In genomic region chr6:75261299-75261698, GRCh38 we compare ENCODE assay signal across 34 cellular contexts. TPM values are rescaled to one million over a fixed set of nuclear protein-coding genes. Genes with fewer than 3 reads are reported as not detected.
"Had no signal": no experiment of that assay in that cellular context is flagged by ENCODE, and none has a peak within 500 bp of the region (broad histone marks: within the 10 kb centered on the region; RNA-seq: fewer than 3 reads in every experiment).

No MANE protein-coding gene starts in this region.

- DNase-seq: activated B cell treated with CpG ODN at 0.5 μM for 24 hours; activated CD4-positive, alpha-beta memory T cell treated with anti-CD3 and anti-CD28 coated beads for 36 hours; activated CD4-positive, alpha-beta T cell treated with anti-CD3 and anti-CD28 coated beads for 4 hours; activated CD4-positive, alpha-beta T cell treated with anti-CD3 and anti-CD28 coated beads, Interleukin-2, amount 10 ng/mL, durations not matched to agents 24 days and 14 days; activated CD4-positive, alpha-beta T cell treated with anti-CD3 and anti-CD28 coated beads, Interleukin-2, amount 50 U/mL, for 1 hour; activated CD4-positive, alpha-beta T cell treated with anti-CD3 and anti-CD28 coated beads, Interleukin-2, amount 50 U/mL, for 4 hours; activated CD4-positive, CD25-positive, alpha-beta regulatory T cell treated with anti-CD3 and anti-CD28 coated beads, Interleukin-2, amount 50 U/mL, for 72 hours; activated CD8-positive, alpha-beta memory T cell treated with anti-CD3 and anti-CD28 coated beads for 24 hours; activated CD8-positive, alpha-beta memory T cell treated with anti-CD3 and anti-CD28 coated beads, Interleukin-2, amount 10 ng/mL, durations not matched to agents 7 days and 5 days; activated CD8-positive, alpha-beta memory T cell treated with anti-CD3 and anti-CD28 coated beads, Interleukin-2, amount 50 U/mL, for 48 hours; activated CD8-positive, alpha-beta T cell treated with anti-CD3 and anti-CD28 coated beads, Interleukin-2, amount 10 ng/mL, durations not matched to agents 7 days and 5 days; activated effector memory CD4-positive, alpha-beta T cell treated with Interleukin-2 at 50 U/mL for 16 hours; activated gamma-delta T cell; activated naive CD4-positive, alpha-beta T cell; activated naive CD4-positive, alpha-beta T cell treated with anti-CD3 and anti-CD28 coated beads for 36 hours; activated naive CD4-positive, alpha-beta T cell treated with anti-CD3 and anti-CD28 coated beads, Interleukin-2, amount 50 U/mL, for 16 hours; activated naive CD8-positive, alpha-beta T cell treated with anti-CD3 and anti-CD28 coated beads for 36 hours; activated T-cell treated with anti-CD3 and anti-CD28 coated beads, Interleukin-2, amount 50 U/mL, for 24 hours; activated T-cell treated with anti-CD3 and anti-CD28 coated beads, Interleukin-2, amount 50 U/mL, for 48 hours; adrenal gland; amniotic stem cell; anterior cingulate cortex; caudate nucleus; cerebellar nuclear complex; T-helper 1 cell; T-helper 2 cell; T-helper 9 cell had no signal

- H3K4me3 ChIP-seq: adrenal gland, ascending aorta, cardiac muscle cell had no signal

- H3K4me1 ChIP-seq: ascending aorta had no signal

- H3K27me3 ChIP-seq: adrenal gland, ascending aorta, cardiac muscle cell had no signal

- ATAC-seq: activated CD8-positive, alpha-beta memory T cell treated with anti-CD3 and anti-CD28 coated beads, Interleukin-2, amount 10 ng/mL, durations not matched to agents 7 days and 5 days; activated CD8-positive, alpha-beta T cell treated with anti-CD3 and anti-CD28 coated beads, Interleukin-2, amount 10 ng/mL, durations not matched to agents 7 days and 5 days; activated naive CD4-positive, alpha-beta T cell treated with anti-CD3 and anti-CD28 coated beads, Interleukin-2, amount 50 U/mL, for 72 hours had no signal

- H3K9me3 ChIP-seq: adrenal gland, ascending aorta had no signal

- H3K27ac ChIP-seq: adrenal gland, ascending aorta, cardiac muscle cell, VCaP had no signal

- FAIRE-seq: bronchial epithelial cell, TTC549 had no signal

RNA-seq across cellular contexts. Expression of gene COL12A1, which starts 55.4 kb away (rescaled TPM):
- total RNA-seq: activated B cell treated with CpG ODN at 0.5 μM for 24 hours; activated CD4-positive, alpha-beta memory T cell treated with anti-CD3 and anti-CD28 coated beads for 36 hours; activated CD8-positive, alpha-beta memory T cell treated with anti-CD3 and anti-CD28 coated beads, Interleukin-2, amount 10 ng/mL, durations not matched to agents 7 days and 5 days; activated T-helper 2 cell treated with anti-CD3 and anti-CD28 coated beads, Interferon-gamma antibody, Interleukin-2, Interleukin-4, amounts not matched to agents 10 μg/mL and 5 μg/mL and 100 μg/mL, durations not matched to agents 14 hours and 24 hours and 36 hours had no signal
